18 cellular contexts compared by ENCODE assay signal in the genomic region with DNA sequence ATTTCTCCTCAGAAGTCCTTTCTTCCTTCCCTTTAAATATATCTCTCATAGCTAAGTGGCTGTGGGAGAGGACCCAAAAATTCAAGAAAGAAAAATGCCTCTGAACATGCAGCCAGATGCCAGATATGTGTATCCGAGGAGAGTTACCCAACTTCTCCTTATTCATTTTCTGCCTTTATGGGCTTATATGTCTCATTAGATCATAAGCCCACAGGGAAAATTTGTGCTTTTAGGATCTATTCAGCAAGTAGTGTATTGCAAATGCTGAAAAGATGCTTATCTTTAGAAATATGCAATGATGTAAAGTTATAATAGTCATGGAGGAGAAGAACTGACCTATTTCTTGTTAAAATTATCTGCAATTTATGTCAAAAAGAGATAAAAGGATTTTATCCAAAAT.
DNase-seq lines count a peak whose midpoint lies in the region; ATAC-seq and TF ChIP-seq lines count a peak whose summit lies in the region.
"Had no signal": no experiment of that assay in that cellular context is flagged by ENCODE, and none has a peak within 500 bp of the region (broad histone marks: within the 10 kb centered on the region; RNA-seq: fewer than 3 reads in every experiment).

No MANE protein-coding gene starts in this region.

- 20 to 51% (median 46%) methylated on average over 1 of the region's 1 CpG for WGBS in ovary, 3 donors
- WGBS in sigmoid colon, 2 donors: 83 to 94% methylated on average over 1 of the region's 1 CpG

- H3K27ac ChIP-seq in RWPE2 (ENCODE audit: poor library complexity, severe bottlenecking) (no peak overlapping the region), fibroblast of lung (ENCODE audit: insufficient read depth, low read length) (no peak overlapping the region), ovary (no peak overlapping the region), sigmoid colon (no peak overlapping the region)
- H3K27ac ChIP-seq: RWPE1, SJCRH30 had no signal

- no peak overlapping the region for H3K4me3 ChIP-seq in RWPE2 (ENCODE audit: severe bottlenecking)
- no peak overlapping the region for H3K4me3 ChIP-seq in fibroblast of lung (replicated peaks in 1 of 4; ENCODE audit: control extremely low read depth in 1 of 4, insufficient read depth in 1 of 4, low read depth in 3 of 4, low read length in 4 of 4)
- H3K4me3 ChIP-seq in ovary: no peak overlapping the region
- H3K4me3 ChIP-seq in sigmoid colon: no peak overlapping the region
- H3K4me3 ChIP-seq: SJCRH30 had no signal

- peak; percentile 35 for DNase-seq in AG20443 (ENCODE audit: low spot score)
- no peak for DNase-seq in RWPE2 (ENCODE audit: low spot score)
- DNase-seq in fibroblast of lung (ENCODE audit: low read depth in 2 of 2): peak; percentile 15 to 25
- no peak for DNase-seq in omental fat pad (ENCODE audit: low spot score)
- no peak for DNase-seq in ovary
- no peak for DNase-seq in sigmoid colon
- no peak for DNase-seq in stimulated activated CD4-positive, alpha-beta T cell treated with anti-CD3 and anti-CD28 coated beads, Interleukin-1b, Interleukin-23, amount 100 ng/mL, for 48 hours
- DNase-seq: AML-193; CD4-positive, CD25-positive, alpha-beta regulatory T cell; DMS53; H9; NCI-H1417 treated with DMSO at 0.1 percent for 48 hours; NCI-H2029 treated with DMSO at 0.1 percent for 48 hours; NCI-H748 treated with DMSO at 0.1 percent for 48 hours; PC-3; SJCRH30 had no signal

- intact Hi-C loops in ovary (cut with DNase I) (no loop called here), sigmoid colon (cut with DNase I) (no loop called here)

- ATAC-seq in RWPE2 (ENCODE audit: low read depth): peak; percentile 33; the same call in 1 of the 3 replicates
- ATAC-seq in omental fat pad (ENCODE audit: low FRiP score): peak; percentile 65
- ATAC-seq in GM21367 (IDR thresholded peaks at IDR 0.05; ENCODE audit: unreplicated experiment): no peak
- ATAC-seq: PC-3 had no signal

- H2AFZ ChIP-seq in fibroblast of lung (ENCODE audit: low read length): no peak overlapping the region

- no peak overlapping the region for H3K4me2 ChIP-seq in fibroblast of lung (ENCODE audit: extremely low read depth, insufficient read depth, low read length)

- no peak overlapping the region for H3K9ac ChIP-seq in fibroblast of lung (ENCODE audit: insufficient read depth, low read length)

- H3K36me3 ChIP-seq in RWPE2 (ENCODE audit: low read depth): no peaks in the 10 kb centered on the region
- no peaks in the 10 kb centered on the region for H3K36me3 ChIP-seq in fibroblast of lung (ENCODE audit: control insufficient read depth, insufficient read depth, low read length)
- H3K36me3 ChIP-seq in ovary: no peaks in the 10 kb centered on the region
- no peaks in the 10 kb centered on the region for H3K36me3 ChIP-seq in sigmoid colon
- H3K36me3 ChIP-seq: SJCRH30 had no signal

- TF ChIP-seq POLR2A in ovary (IDR thresholded peaks at IDR 0.05): no peak
- TF ChIP-seq POLR2A in sigmoid colon (IDR thresholded peaks at IDR 0.05): no peak

- H3K4me1 ChIP-seq in RWPE2 (ENCODE audit: insufficient read depth, poor library complexity, severe bottlenecking) (peaks cover 15% of the 10 kb centered on the region), fibroblast of lung (ENCODE audit: control insufficient read depth, extremely low read depth, insufficient read depth, low read length) (no peaks in the 10 kb centered on the region), ovary (ENCODE audit: insufficient read depth) (no peaks in the 10 kb centered on the region), sigmoid colon (peaks cover 0 to 9% (median 4%) of the 10 kb centered on the region in 4 donors)
- H3K4me1 ChIP-seq: SJCRH30 had no signal

- H3K79me2 ChIP-seq in fibroblast of lung (ENCODE audit: control insufficient read depth, insufficient read depth, low read length): no peaks in the 10 kb centered on the region

- no peak for TF ChIP-seq CTCF in RWPE2 (IDR thresholded peaks at IDR 0.05; ENCODE audit: poor library complexity, severe bottlenecking)
- no peak for TF ChIP-seq CTCF in fibroblast of lung (conservative IDR thresholded peaks at IDR 0.05 in 1 of 2, IDR thresholded peaks at IDR 0.05 in 1 of 2; ENCODE audit: low read depth in 1 of 2, low read length in 2 of 2)
- no peak for TF ChIP-seq CTCF in omental fat pad (IDR thresholded peaks at IDR 0.05)
- TF ChIP-seq CTCF in ovary (IDR thresholded peaks at IDR 0.05): no peak
- TF ChIP-seq CTCF in sigmoid colon (IDR thresholded peaks at IDR 0.05): no peak

- no peak for TF ChIP-seq EP300 in ovary (IDR thresholded peaks at IDR 0.05)
- TF ChIP-seq EP300 in sigmoid colon (IDR thresholded peaks at IDR 0.05): no peak

- H4K20me1 ChIP-seq in fibroblast of lung (ENCODE audit: control insufficient read depth, extremely low read depth, insufficient read depth, low read length): no peaks in the 10 kb centered on the region

- H3K27me3 ChIP-seq in RWPE2 (ENCODE audit: insufficient read depth, poor library complexity, severe bottlenecking): no peaks in the 10 kb centered on the region
- no peaks in the 10 kb centered on the region for H3K27me3 ChIP-seq in fibroblast of lung (ENCODE audit: control insufficient read depth, insufficient read depth, low read length)
- no peaks in the 10 kb centered on the region for H3K27me3 ChIP-seq in ovary
- H3K27me3 ChIP-seq in sigmoid colon: no peaks in the 10 kb centered on the region
- H3K27me3 ChIP-seq: SJCRH30 had no signal

- H3K9me3 ChIP-seq in RWPE2 (ENCODE audit: severe bottlenecking) (no peaks in the 10 kb centered on the region), fibroblast of lung (ENCODE audit: control insufficient read depth, insufficient read depth, low read depth, low read length) (no peaks in the 10 kb centered on the region), ovary (no peaks in the 10 kb centered on the region), sigmoid colon (no peaks in the 10 kb centered on the region)
- H3K9me3 ChIP-seq: SJCRH30 had no signal

Comparison
In these comparisons a context has a peak if more than half of its experiments do, and no peak if none do; other contexts are left out.
1. DNase-seq: peak in AG20443 (single experiment) and fibroblast of lung (2 of 2); none in RWPE2 (single experiment), omental fat pad (single experiment), ovary (0 of 5), sigmoid colon (single experiment) and stimulated activated CD4-positive, alpha-beta T cell treated with anti-CD3 and anti-CD28 coated beads, Interleukin-1b, Interleukin-23, amount 100 ng/mL, for 48 hours (single experiment).